8 cellular contexts compared by ENCODE assay signal in genomic region chr5:14992757-14993725, GRCh38.
DNase-seq lines count a peak whose midpoint lies in the region; ATAC-seq, FAIRE-seq and TF ChIP-seq lines count a peak whose summit lies in the region.
"Not testable (repeated sequence)": the region's sequence is repeated elsewhere in the genome, so short reads cannot be mapped to it uniquely, and the experiment has no call there.

No MANE protein-coding gene starts in this region.

- not testable (repeated sequence) for H3K36me3 ChIP-seq in K562 (ENCODE audit: control insufficient read depth, insufficient read depth, low read length); trophoblast cell (ENCODE audit: control insufficient read depth in 1 of 2, insufficient read depth in 2 of 2, low read length in 2 of 2)

- not testable (repeated sequence) for H4K20me1 ChIP-seq in K562 (replicated peaks; ENCODE audit: control insufficient read depth, insufficient read depth, low read length)

- not testable (repeated sequence) for H3K79me1 ChIP-seq in trophoblast cell (ENCODE audit: low read length)

- not testable (repeated sequence) for H4K12ac ChIP-seq in trophoblast cell (ENCODE audit: low read depth, low read length)

- H2AFZ ChIP-seq in K562 (ENCODE audit: low read depth, low read length); trophoblast cell (ENCODE audit: insufficient read depth, low read length, poor library complexity): not testable (repeated sequence)

- not testable (repeated sequence) for H3K27me3 Mint-ChIP-seq in activated CD8-positive, alpha-beta memory T cell treated with anti-CD3 and anti-CD28 coated beads, Interleukin-2, amount 10 ng/mL, durations not matched to agents 7 days and 5 days

- not testable (repeated sequence) for H3K4me2 ChIP-seq in K562 (ENCODE audit: insufficient read depth, low read length); trophoblast cell (ENCODE audit: low read length)

- not testable (repeated sequence) for H2AK5ac ChIP-seq in trophoblast cell (ENCODE audit: low read length)

- not testable (repeated sequence) for H4K8ac ChIP-seq in trophoblast cell (ENCODE audit: low read depth, low read length)

- not testable (repeated sequence) for H4K91ac ChIP-seq in trophoblast cell (ENCODE audit: low read depth, low read length)

- H3K4me3 ChIP-seq in GM12865 (ENCODE audit: low read depth, low read length), result peak overlapping the region; percentile 48
- not testable (repeated sequence) for H3K4me3 ChIP-seq in K562; trophoblast cell (ENCODE audit: low read depth, low read length)

- H3K9me3 ChIP-seq in K562 (replicated peaks; ENCODE audit: control insufficient read depth, insufficient read depth, low read depth, low read length); trophoblast cell (ENCODE audit: insufficient read depth, low read depth, low read length): not testable (repeated sequence)

- CTCF ChIA-PET in activated CD8-positive, alpha-beta memory T cell treated with anti-CD3 and anti-CD28 coated beads, Interleukin-2, amount 10 ng/mL, durations not matched to agents 7 days and 5 days (lab: Charles Lee), result interaction anchor here (0.8 to 2.5 kb wide), 11 partner anchors 10 to 326 kb away, joined by 3 to 17 read pairs (median 3); no protein-coding TSS in a partner anchor
- CTCF ChIA-PET in K562 (lab: Yijun Ruan, JAX; ENCODE audit: low intra/inter-chr PET ratio), result not testable (repeated sequence)

- not testable (repeated sequence) for H3K18ac ChIP-seq in trophoblast cell (ENCODE audit: low read length)

- not testable (repeated sequence) for TF ChIP-seq POLR2A in K562 (conservative IDR thresholded peaks at IDR 0.05)

- peak overlapping the region; percentile 94 for H3K4me3 Mint-ChIP-seq in activated CD8-positive, alpha-beta memory T cell treated with anti-CD3 and anti-CD28 coated beads, Interleukin-2, amount 10 ng/mL, durations not matched to agents 7 days and 5 days

- not testable (repeated sequence) for TF ChIP-seq EP300 in K562 (IDR thresholded peaks at IDR 0.05; ENCODE audit: low read length)

- not testable (repeated sequence) for H3K14ac ChIP-seq in trophoblast cell (ENCODE audit: low read length)

- H2BK120ac ChIP-seq in trophoblast cell (ENCODE audit: insufficient read depth, low read length, poor library complexity), result not testable (repeated sequence)

- ATAC-seq in HG02981 (IDR thresholded peaks at IDR 0.05; ENCODE audit: unreplicated experiment), result peak; percentile 76
- ATAC-seq in activated CD8-positive, alpha-beta memory T cell treated with anti-CD3 and anti-CD28 coated beads, Interleukin-2, amount 10 ng/mL, durations not matched to agents 7 days and 5 days, result peak; percentile 96
- ATAC-seq in K562, result not testable (repeated sequence)

- 10% methylated on average over 27 of the region's 34 CpGs for WGBS in K562 (ENCODE audit: insufficient coverage, low coverage, missing lambda C conversion rate)
- WGBS in trophoblast cell (ENCODE audit: extremely low coverage, insufficient coverage, insufficient read length), result no CpG with 5 or more reads among the region's 34 CpGs

- not testable (repeated sequence) for H3K9ac ChIP-seq in K562 (ENCODE audit: insufficient read depth in 1 of 2, low read depth in 2 of 2, low read length in 2 of 2); trophoblast cell (ENCODE audit: low read length)

- not testable (repeated sequence) for H3K4me1 ChIP-seq in K562 (replicated peaks in 1 of 2; ENCODE audit: control insufficient read depth in 2 of 2, insufficient read depth in 2 of 2, low read length in 2 of 2); trophoblast cell (ENCODE audit: control insufficient read depth in 1 of 2, insufficient read depth in 2 of 2, low read length in 2 of 2)

- H3K9me1 ChIP-seq in K562 (ENCODE audit: control insufficient read depth, insufficient read depth, low read length), result not testable (repeated sequence)

- not testable (repeated sequence) for H3K27me3 ChIP-seq in K562 (ENCODE audit: control insufficient read depth in 2 of 2, insufficient read depth in 2 of 2, low read length in 2 of 2); trophoblast cell (ENCODE audit: insufficient read depth, low read length)

- not testable (repeated sequence) for TF ChIP-seq CTCF in GM12865 (IDR thresholded peaks at IDR 0.05; ENCODE audit: insufficient read depth, low read depth, low read length, missing control alignments); GM20000 (IDR thresholded peaks at IDR 0.05; ENCODE audit: extremely low read depth, missing control alignments); K562 (IDR thresholded peaks at IDR 0.05 in 2 of 3, conservative IDR thresholded peaks at IDR 0.05 in 1 of 3; ENCODE audit: insufficient read depth in 2 of 3, low read depth in 1 of 3, low read length in 3 of 3)

- H3K4ac ChIP-seq in trophoblast cell (ENCODE audit: low read depth, low read length), result not testable (repeated sequence)

- POLR2A ChIA-PET in K562 (lab: Yijun Ruan, JAX), result interaction anchor here (1.0 kb wide), 1 partner anchor 16 kb away, joined by 3 read pairs; no protein-coding TSS in a partner anchor

- not testable (repeated sequence) for H3K27ac ChIP-seq in K562 (ENCODE audit: extremely low read depth, low read depth, low read length); trophoblast cell (ENCODE audit: low read depth, low read length)

- not testable (repeated sequence) for H3K23ac ChIP-seq in trophoblast cell (ENCODE audit: low read length)

- not testable (repeated sequence) for H2BK5ac ChIP-seq in trophoblast cell (ENCODE audit: low read depth, low read length, poor library complexity)

- H3K27ac Mint-ChIP-seq in activated CD8-positive, alpha-beta memory T cell treated with anti-CD3 and anti-CD28 coated beads, Interleukin-2, amount 10 ng/mL, durations not matched to agents 7 days and 5 days, result peak overlapping the region; percentile 93

- in situ Hi-C loops in K562 (cut with MboI), result not testable (repeated sequence)

- intact Hi-C loops in K562 (cut with micrococcal nuclease), result not testable (repeated sequence)

- not testable (repeated sequence) for TF ChIP-seq RAD21 in K562 (CRISPR knock-in tag; conservative IDR thresholded peaks at IDR 0.05 in 1 of 2, IDR thresholded peaks at IDR 0.05 in 1 of 2)

- not testable (repeated sequence) for H3K9me3 Mint-ChIP-seq in activated CD8-positive, alpha-beta memory T cell treated with anti-CD3 and anti-CD28 coated beads, Interleukin-2, amount 10 ng/mL, durations not matched to agents 7 days and 5 days (ENCODE audit: low read depth)

- not testable (repeated sequence) for H3K79me2 ChIP-seq in K562 (ENCODE audit: control insufficient read depth, insufficient read depth, low read length); trophoblast cell (ENCODE audit: control insufficient read depth, insufficient read depth, low read length, poor library complexity)

- H2BK12ac ChIP-seq in trophoblast cell (ENCODE audit: low read length), result not testable (repeated sequence)

- H3K4me1 Mint-ChIP-seq in activated CD8-positive, alpha-beta memory T cell treated with anti-CD3 and anti-CD28 coated beads, Interleukin-2, amount 10 ng/mL, durations not matched to agents 7 days and 5 days, result peaks cover 19% of the 10 kb centered on the region

- H3K36me3 Mint-ChIP-seq in activated CD8-positive, alpha-beta memory T cell treated with anti-CD3 and anti-CD28 coated beads, Interleukin-2, amount 10 ng/mL, durations not matched to agents 7 days and 5 days, result not testable (repeated sequence)

- not testable (repeated sequence) for BruUV-seq in K562 (replicated peaks; lab: Mats Ljungman, UMichigan)

- not testable (repeated sequence) for FAIRE-seq in K562 (lab: Jason Lieb, UNC)

- DNase-seq in GM12865 (ENCODE audit: low read depth) (peak; percentile 57), GM20000 (ENCODE audit: low spot score) (peak; percentile 53), NAMALWA (ENCODE audit: low spot score) (peak; percentile 47), trophoblast cell (peak; percentile 53 to 64)
- DNase-seq in activated CD8-positive, alpha-beta memory T cell treated with anti-CD3 and anti-CD28 coated beads, Interleukin-2, amount 10 ng/mL, durations not matched to agents 7 days and 5 days, result peak; percentile 74
- DNase-seq in K562 (ENCODE audit: extremely low read depth in 1 of 4, low spot score in 3 of 4), result not testable (repeated sequence)
- peak; percentile 50 to 82 (median 72) for DNase-seq in stimulated activated naive CD4-positive, alpha-beta T cell (lab: John Stamatoyannopoulos, UW)

TF ChIP-seq in K562, 482 proteins besides CTCF, POLR2A, EP300 and RAD21:
- TF ChIP-seq ATF1 (CRISPR knock-in tag; IDR thresholded peaks at IDR 0.05); ATF3 (CRISPR knock-in tag; conservative IDR thresholded peaks at IDR 0.05): not testable (repeated sequence)
- peak; percentile 47 for TF ChIP-seq ATF1 (tag; IDR thresholded peaks at IDR 0.05)
- TF ChIP-seq ATF3 (IDR thresholded peaks at IDR 0.05), result peak; percentile 20; the same call in 1 of the 2 replicates
